ENCODE assay signal across 21 cellular contexts in the genomic region with DNA sequence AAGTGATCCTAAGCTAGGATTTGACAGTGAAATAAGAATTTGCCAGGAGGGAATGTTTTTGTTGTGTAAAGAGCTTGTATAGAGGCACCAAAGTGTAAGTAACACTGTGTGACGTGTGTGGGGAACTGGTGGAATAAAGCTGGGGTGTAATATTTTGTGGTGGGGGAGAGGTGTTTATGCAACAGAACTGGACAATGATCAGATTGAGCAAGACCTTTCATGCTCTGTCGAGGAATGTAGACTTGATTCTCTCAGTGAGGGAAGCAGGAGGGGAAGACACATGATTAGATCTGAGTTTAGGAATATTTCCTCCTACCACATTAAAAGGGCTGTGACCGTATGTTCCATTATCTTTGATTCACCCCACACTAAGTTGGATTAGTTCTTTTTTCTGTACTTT. TPM values are rescaled to one million over a fixed set of nuclear protein-coding genes. Genes with fewer than 3 reads are reported as not detected.
DNase-seq lines count a peak whose midpoint lies in the region; ATAC-seq and TF ChIP-seq lines count a peak whose summit lies in the region.
"Had no signal": no experiment of that assay in that cellular context is flagged by ENCODE, and none has a peak within 500 bp of the region (broad histone marks: within the 10 kb centered on the region; RNA-seq: fewer than 3 reads in every experiment).

No MANE protein-coding gene starts in this region.

- ATAC-seq in omental fat pad (ENCODE audit: low FRiP score), result peak; percentile 58
- ATAC-seq in HG02852 (IDR thresholded peaks at IDR 0.05; ENCODE audit: unreplicated experiment), result no peak
- ATAC-seq in stimulated activated naive CD8-positive, alpha-beta T cell treated with anti-CD3 and anti-CD28 coated beads, Interleukin-15, Interleukin-2, amounts not matched to agents 100 U/mL and 50 U/mL, for 24 hours, result no peak
- no peak for ATAC-seq in HG03280 (IDR thresholded peaks at IDR 0.05; ENCODE audit: unreplicated experiment)
- ATAC-seq: body of pancreas; CD8-positive, alpha-beta T cell; esophagus mucosa; stimulated activated effector memory CD8-positive, alpha-beta T cell treated with anti-CD3 and anti-CD28 coated beads, Interleukin-12 subunit alpha, Interleukin-12 subunit beta, amount 100 ng/mL, for 72 hours had no signal

- DNase-seq in AG08395 (ENCODE audit: low spot score) (peak; percentile 37), MV-4-11 (lab: John Stamatoyannopoulos, UW) (peak; percentile 56), fibroblast of gingiva (ENCODE audit: low read depth) (peak; percentile 63), omental fat pad (ENCODE audit: low spot score) (no peak), DMS114 treated with DMSO at 0.1 percent for 48 hours (lab: John Stamatoyannopoulos, UW; ENCODE audit: unreplicated experiment) (no peak)
- DNase-seq in stimulated activated naive CD8-positive, alpha-beta T cell treated with anti-CD3 and anti-CD28 coated beads, Interleukin-15, Interleukin-2, amounts not matched to agents 100 U/mL and 50 U/mL, for 24 hours, result no peak
- DNase-seq: activated CD4-positive, alpha-beta T cell treated with anti-CD3 and anti-CD28 coated beads, Interleukin-2, amount 50 U/mL, for 48 hours; activated naive CD4-positive, alpha-beta T cell treated with Interleukin-2 at 50 U/mL for 16 hours; body of pancreas; CD8-positive, alpha-beta T cell; dorsolateral prefrontal cortex; islet precursor cell; mesendoderm; NCI-H2029 treated with DMSO at 0.1 percent for 48 hours; NCI-H524; OCI-M1; thyroid gland had no signal

- no peak for TF ChIP-seq CTCF in omental fat pad (IDR thresholded peaks at IDR 0.05)

RNA-seq across cellular contexts. Expression of a gene that starts 43.6 kb away (rescaled TPM):
- total RNA-seq in omental fat pad, result 1,000 to 10,000 TPM in 1 of 4 donors, 100 to 1,000 TPM in 3; 225 to 1,590 (median 659) TPM
- total RNA-seq: CD8-positive, alpha-beta T cell had no signal

Comparison
In these comparisons a context has a peak if more than half of its experiments do, and no peak if none do; other contexts are left out.
1. DNase-seq: peak in AG08395 (single experiment), MV-4-11 (single experiment) and fibroblast of gingiva (single experiment); none in omental fat pad (single experiment), DMS114 treated with DMSO at 0.1 percent for 48 hours (single experiment) and stimulated activated naive CD8-positive, alpha-beta T cell treated with anti-CD3 and anti-CD28 coated beads, Interleukin-15, Interleukin-2, amounts not matched to agents 100 U/mL and 50 U/mL, for 24 hours (single experiment).